23 cellular contexts compared by ENCODE assay signal in the genomic region with DNA sequence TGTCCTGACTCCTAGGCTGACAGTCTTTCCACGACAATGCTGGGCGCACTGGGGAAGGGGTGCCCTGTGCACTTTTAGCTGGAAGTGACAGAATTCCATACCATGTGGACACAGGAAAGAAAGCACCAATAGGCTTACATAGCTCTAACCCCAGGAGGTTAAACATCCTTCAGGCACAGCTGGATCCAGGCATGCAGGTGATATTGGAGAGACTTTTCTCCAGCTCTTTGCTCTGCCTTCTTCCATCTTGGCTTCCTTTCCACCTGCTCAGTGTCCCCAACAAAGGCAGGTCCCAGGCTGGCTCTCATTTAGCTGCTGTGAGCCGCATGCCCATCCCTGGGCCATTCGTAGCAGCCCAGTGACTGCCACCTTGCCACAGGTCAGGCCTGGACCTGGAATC.
A peak's percentile ranks its signal among the peaks of the same experiment; 100 is the strongest.
DNase-seq lines count a peak whose midpoint lies in the region; ATAC-seq, FAIRE-seq and TF ChIP-seq lines count a peak whose summit lies in the region.
"Had no signal": no experiment of that assay in that cellular context is flagged by ENCODE, and none has a peak within 500 bp of the region (broad histone marks: within the 10 kb centered on the region; RNA-seq: fewer than 3 reads in every experiment).

No MANE protein-coding gene starts in this region.

- H3F3A ChIP-seq in smooth muscle cell (ENCODE audit: low read depth) = no peaks in the 10 kb centered on the region

- H3K27me3 ChIP-seq in HepG2 (ENCODE audit: control insufficient read depth in 1 of 2, insufficient read depth in 2 of 2, low read length in 2 of 2) (no peaks in the 10 kb centered on the region), right lobe of liver (no peaks in the 10 kb centered on the region), osteoblast (ENCODE audit: insufficient read depth, low read length) (no peaks in the 10 kb centered on the region), smooth muscle cell (ENCODE audit: low read depth) (no peaks in the 10 kb centered on the region)
- peaks cover 0 to 6% (median 0%) of the 10 kb centered on the region in 11 experiments; a peak in 2 of 22 replicates for H3K27me3 ChIP-seq in BLaER1 treated with 17β-estradiol and CSF1 and Interleukin-3, amounts not matched to agents 10 nM and 100 nM
- H3K27me3 ChIP-seq in CD4-positive, alpha-beta T cell (ENCODE audit: control insufficient read depth, insufficient read depth, low read length) = no peaks in the 10 kb centered on the region
- H3K27me3 ChIP-seq: BE2C had no signal

- CTCF ChIA-PET in HepG2 (lab: Yijun Ruan, JAX; ENCODE audit: low intra/inter-chr PET ratio, low total read pairs) = no interaction called here
- CTCF ChIA-PET in CD4-positive, alpha-beta T cell (lab: Charles Lee) = no interaction called here

- peaks cover 49 to 83% of the 10 kb centered on the region in 2 experiments; a peak in 4 of 5 replicates for H3K36me3 ChIP-seq in HepG2 (replicated peaks in 1 of 2; ENCODE audit: control insufficient read depth in 1 of 2, insufficient read depth in 2 of 2, low read length in 2 of 2)
- peaks cover 0 to 59% (median 21%) of the 10 kb centered on the region in 4 donors for H3K36me3 ChIP-seq in right lobe of liver
- H3K36me3 ChIP-seq in BLaER1 treated with 17β-estradiol and CSF1 and Interleukin-3, amounts not matched to agents 10 nM and 100 nM = peaks cover 90 to 100% (median 96%) of the 10 kb centered on the region in 11 experiments
- peaks cover 77% of the 10 kb centered on the region for H3K36me3 ChIP-seq in osteoblast (ENCODE audit: insufficient read depth, low read length)
- H3K36me3 ChIP-seq in smooth muscle cell (ENCODE audit: low read depth) = peaks cover 6% of the 10 kb centered on the region

- H2AFZ ChIP-seq in HepG2 (ENCODE audit: low read length) = no peak overlapping the region
- H2AFZ ChIP-seq in osteoblast (ENCODE audit: low read length) = no peak overlapping the region
- no peak overlapping the region for H2AFZ ChIP-seq in smooth muscle cell (ENCODE audit: low read depth)

- H3K27ac Mint-ChIP-seq in glutamatergic neuron (ENCODE audit: unreplicated experiment) (peak overlapping the region; percentile 59), nephron progenitor cell (no peak overlapping the region)
- H3K27ac Mint-ChIP-seq in CD4-positive, alpha-beta T cell = no peak overlapping the region
- H3K27ac Mint-ChIP-seq: CD4-positive, CD25-positive, alpha-beta regulatory T cell; CD8-positive, alpha-beta T cell had no signal

- no peak overlapping the region for H3K9ac ChIP-seq in HepG2 (ENCODE audit: insufficient read depth, low read depth, low read length)
- peak overlapping the region in 6 of 11 experiments; percentile 1 to 59 (median 31); a peak in 5 of 22 replicates for H3K9ac ChIP-seq in BLaER1 treated with 17β-estradiol and CSF1 and Interleukin-3, amounts not matched to agents 10 nM and 100 nM
- no peak overlapping the region for H3K9ac ChIP-seq in smooth muscle cell (ENCODE audit: low read depth)

- no peak for TF ChIP-seq POLR2A in HepG2 (IDR thresholded peaks at IDR 0.05; ENCODE audit: insufficient read depth in 1 of 2, low read depth in 2 of 2, low read length in 2 of 2)
- no peak for TF ChIP-seq POLR2A in right lobe of liver (IDR thresholded peaks at IDR 0.05)

- in situ Hi-C loops in HepG2 (cut with HindIII; ENCODE audit: extremely low pct_ligation_motif_present, low pct_unique_long_range_greater_than_20kb) = no loop called here

- H3K9me3 Mint-ChIP-seq in glutamatergic neuron (ENCODE audit: unreplicated experiment) (peaks cover 16% of the 10 kb centered on the region), nephron progenitor cell (no peaks in the 10 kb centered on the region)
- H3K9me3 Mint-ChIP-seq in CD4-positive, alpha-beta T cell = no peaks in the 10 kb centered on the region
- H3K9me3 Mint-ChIP-seq: CD14-positive monocyte; CD4-positive, CD25-positive, alpha-beta regulatory T cell; CD8-positive, alpha-beta T cell had no signal

- H3K4me3 ChIP-seq in HepG2 (replicated peaks in 1 of 3; ENCODE audit: insufficient read depth in 1 of 3, low read depth in 2 of 3, low read length in 3 of 3) (no peak overlapping the region), right lobe of liver (no peak overlapping the region), osteoblast (ENCODE audit: insufficient read depth, low read length) (no peak overlapping the region), smooth muscle cell (no peak overlapping the region)
- H3K4me3 ChIP-seq in BLaER1 treated with 17β-estradiol and CSF1 and Interleukin-3, amounts not matched to agents 10 nM and 100 nM = no peak overlapping the region

- H3K4me1 Mint-ChIP-seq in glutamatergic neuron (ENCODE audit: low read depth, unreplicated experiment) = peaks cover 7% of the 10 kb centered on the region
- H3K4me1 Mint-ChIP-seq in nephron progenitor cell = no peaks in the 10 kb centered on the region
- H3K4me1 Mint-ChIP-seq in CD4-positive, alpha-beta T cell (ENCODE audit: low read depth) = no peaks in the 10 kb centered on the region
- H3K4me1 Mint-ChIP-seq: CD14-positive monocyte; CD4-positive, CD25-positive, alpha-beta regulatory T cell had no signal

- BruUV-seq in HepG2 (replicated peaks; lab: Mats Ljungman, UMichigan) = no TSS peak

- TF ChIP-seq EP300 in HepG2 (IDR thresholded peaks at IDR 0.05; ENCODE audit: low read depth in 2 of 2, low read length in 2 of 2) (no peak), HepG2 (CRISPR knock-in tag; IDR thresholded peaks at IDR 0.05; ENCODE audit: borderline replicate concordance) (no peak)

- ATAC-seq in HepG2 (no peak), right lobe of liver (no peak)
- no peak for ATAC-seq in CD4-positive, alpha-beta T cell (ENCODE audit: poor library complexity)
- ATAC-seq: CD8-positive, alpha-beta T cell had no signal

- H3K27me3 Mint-ChIP-seq in glutamatergic neuron (ENCODE audit: unreplicated experiment) (peaks cover 12% of the 10 kb centered on the region), nephron progenitor cell (ENCODE audit: low read depth, poor library complexity) (no peaks in the 10 kb centered on the region)
- no peaks in the 10 kb centered on the region for H3K27me3 Mint-ChIP-seq in CD4-positive, alpha-beta T cell
- H3K27me3 Mint-ChIP-seq: CD4-positive, CD25-positive, alpha-beta regulatory T cell had no signal

- no peaks in the 10 kb centered on the region for H3K79me2 ChIP-seq in HepG2 (ENCODE audit: insufficient read depth, low read length)
- H3K79me2 ChIP-seq in osteoblast (ENCODE audit: insufficient read depth, low read length) = peaks cover 2% of the 10 kb centered on the region
- no peaks in the 10 kb centered on the region for H3K79me2 ChIP-seq in smooth muscle cell (ENCODE audit: low read depth)

- DNase-seq in HepG2 (ENCODE audit: low spot score) (no peak), right lobe of liver (no peak), glutamatergic neuron (no peak), osteoblast (ENCODE audit: insufficient read length, low spot score, missing footprints) (peak; percentile 53), smooth muscle cell (lab: John Stamatoyannopoulos, UW; ENCODE audit: unreplicated experiment) (no peak), nephron progenitor cell (no peak)
- DNase-seq in CD4-positive, alpha-beta T cell = no peak
- DNase-seq: 8988T; ACHN; BE2C; C1 segment of cervical spinal cord; Caco-2; Calu3; CD4-positive, CD25-positive, alpha-beta regulatory T cell; CD8-positive, alpha-beta T cell; DMS79 treated with DMSO at 0.1 percent for 48 hours; GF-D8 had no signal

- FAIRE-seq in HepG2 (lab: Jason Lieb, UNC) = no peak
- FAIRE-seq: A204.1, D721Med, G401.6, GM12891 had no signal

- H3K4me2 ChIP-seq in HepG2 (ENCODE audit: low read depth, low read length) (no peak overlapping the region), osteoblast (ENCODE audit: insufficient read depth, low read length) (no peak overlapping the region), smooth muscle cell (no peak overlapping the region)
- H3K4me2 ChIP-seq in BLaER1 treated with 17β-estradiol and CSF1 and Interleukin-3, amounts not matched to agents 10 nM and 100 nM = peak overlapping the region in 7 of 11 experiments; percentile 8 to 92 (median 55); a peak in 10 of 22 replicates

- H3K36me3 Mint-ChIP-seq in glutamatergic neuron (ENCODE audit: unreplicated experiment) (no peaks in the 10 kb centered on the region), nephron progenitor cell (ENCODE audit: low read depth) (peaks cover 52% of the 10 kb centered on the region)
- H3K36me3 Mint-ChIP-seq in CD4-positive, alpha-beta T cell (ENCODE audit: low read depth) = peaks cover 80% of the 10 kb centered on the region

- H3K4me3 Mint-ChIP-seq in glutamatergic neuron (ENCODE audit: unreplicated experiment) (no peak overlapping the region), nephron progenitor cell (no peak overlapping the region)
- no peak overlapping the region for H3K4me3 Mint-ChIP-seq in CD4-positive, alpha-beta T cell
- H3K4me3 Mint-ChIP-seq: CD14-positive monocyte; CD4-positive, CD25-positive, alpha-beta regulatory T cell; CD8-positive, alpha-beta T cell had no signal

- TF ChIP-seq CTCF in HepG2 (CRISPR knock-in tag; IDR thresholded peaks at IDR 0.05) (no peak), right lobe of liver (IDR thresholded peaks at IDR 0.05) (no peak), glutamatergic neuron (IDR thresholded peaks at IDR 0.05; ENCODE audit: partially characterized antibody, unreplicated experiment) (no peak), osteoblast (IDR thresholded peaks at IDR 0.05; ENCODE audit: extremely low read depth, low read depth, low read length) (no peak), smooth muscle cell (IDR thresholded peaks at IDR 0.05; ENCODE audit: borderline replicate concordance, insufficient read depth, poor library complexity, severe bottlenecking) (no peak), nephron progenitor cell (IDR thresholded peaks at IDR 0.05) (no peak)
- no peak for TF ChIP-seq CTCF in CD4-positive, alpha-beta T cell (IDR thresholded peaks at IDR 0.05)

- H3K4me1 ChIP-seq in HepG2 (ENCODE audit: insufficient read depth, low read length) = no peaks in the 10 kb centered on the region
- H3K4me1 ChIP-seq in right lobe of liver = peaks cover 0 to 6% (median 0%) of the 10 kb centered on the region in 4 donors
- peaks cover 51 to 78% (median 71%) of the 10 kb centered on the region in 10 experiments for H3K4me1 ChIP-seq in BLaER1 treated with 17β-estradiol and CSF1 and Interleukin-3, amounts not matched to agents 10 nM and 100 nM
- H3K4me1 ChIP-seq in osteoblast (ENCODE audit: insufficient read depth, low read length) = peaks cover 6% of the 10 kb centered on the region
- H3K4me1 ChIP-seq in smooth muscle cell (ENCODE audit: low read depth) = no peaks in the 10 kb centered on the region
- H3K4me1 ChIP-seq: BE2C, Caco-2 had no signal

- intact Hi-C loops in HepG2 (cut with micrococcal nuclease; ENCODE audit: unreplicated experiment) = no loop called here
- intact Hi-C loops in right lobe of liver (cut with DNase I) = no loop called here
- intact Hi-C loops in CD4-positive, alpha-beta T cell (cut with DNase I, micrococcal nuclease) = no loop called here

- no peaks in the 10 kb centered on the region for H3K9me3 ChIP-seq in HepG2 (ENCODE audit: low read length)
- no peaks in the 10 kb centered on the region for H3K9me3 ChIP-seq in right lobe of liver
- H3K9me3 ChIP-seq in BLaER1 treated with 17β-estradiol and CSF1 and Interleukin-3, amounts not matched to agents 10 nM and 100 nM (replicated peaks in 1 of 11) = no peaks in the 10 kb centered on the region
- no peaks in the 10 kb centered on the region for H3K9me3 ChIP-seq in osteoblast (ENCODE audit: low read depth, low read length)
- H3K9me3 ChIP-seq in smooth muscle cell (replicated peaks; ENCODE audit: low read depth) = no peaks in the 10 kb centered on the region
- H3K9me3 ChIP-seq in CD4-positive, alpha-beta T cell (ENCODE audit: control insufficient read depth, low read length) = no peaks in the 10 kb centered on the region
- H3K9me3 ChIP-seq: BE2C, Caco-2 had no signal

- H3K27ac ChIP-seq in HepG2 (ENCODE audit: extremely low read length, insufficient read depth, low read length) (no peak overlapping the region), right lobe of liver (no peak overlapping the region), osteoblast (ENCODE audit: low read depth, low read length) (no peak overlapping the region), smooth muscle cell (ENCODE audit: low read depth) (no peak overlapping the region)
- H3K27ac ChIP-seq in BLaER1 treated with 17β-estradiol and CSF1 and Interleukin-3, amounts not matched to agents 10 nM and 100 nM = 0 out of 22 replicates have a peak overlapping the region, but pooled peaks of 2 of the 11 experiments have one; percentile 2 to 81
- no peak overlapping the region for H3K27ac ChIP-seq in CD4-positive, alpha-beta T cell (ENCODE audit: low read depth, low read length)

- 95% methylated on average over 2 of the region's 4 CpGs for WGBS in HepG2 (ENCODE audit: low lambda C conversion rate)
- WGBS in right lobe of liver (ENCODE audit: insufficient coverage, low coverage, low lambda C conversion rate, missing lambda C conversion rate) = no CpG with 5 or more reads among the region's 4 CpGs
- 96% methylated on average over 4 of the region's 4 CpGs for WGBS in smooth muscle cell (ENCODE audit: low lambda C conversion rate)

- TF ChIP-seq RAD21 in HepG2 (CRISPR knock-in tag; IDR thresholded peaks at IDR 0.05) = no peak

- H4K20me1 ChIP-seq in HepG2 (ENCODE audit: insufficient read depth, low read length) = no peaks in the 10 kb centered on the region
- peaks cover 29 to 99% (median 93%) of the 10 kb centered on the region in 11 experiments; a peak in 21 of 22 replicates for H4K20me1 ChIP-seq in BLaER1 treated with 17β-estradiol and CSF1 and Interleukin-3, amounts not matched to agents 10 nM and 100 nM
- peaks cover 12% of the 10 kb centered on the region for H4K20me1 ChIP-seq in osteoblast (ENCODE audit: insufficient read depth, low read length)
- H4K20me1 ChIP-seq in smooth muscle cell (ENCODE audit: low read depth) = peaks cover 12% of the 10 kb centered on the region

- POLR2A ChIA-PET in HepG2 (lab: Yijun Ruan, JAX) = no interaction called here
- POLR2A ChIA-PET in CD4-positive, alpha-beta T cell (lab: Charles Lee) = no interaction called here

Comparison
In these comparisons a context has a peak if more than half of its experiments do, and no peak if none do; other contexts are left out.
1. H3K4me2 ChIP-seq: peak in BLaER1 treated with 17β-estradiol and CSF1 and Interleukin-3, amounts not matched to agents 10 nM and 100 nM (7 of 11); none in HepG2 (single experiment), osteoblast (single experiment) and smooth muscle cell (single experiment).
2. H3K9ac ChIP-seq: peak in BLaER1 treated with 17β-estradiol and CSF1 and Interleukin-3, amounts not matched to agents 10 nM and 100 nM (6 of 11); none in HepG2 (single experiment) and smooth muscle cell (single experiment).